ENCODE assay signal across 18 cellular contexts in genomic region chr10:17021661-17022060, GRCh38.
A peak's percentile ranks its signal among the peaks of the same experiment; 100 is the strongest.
DNase-seq lines count a peak whose midpoint lies in the region; ATAC-seq, FAIRE-seq and TF ChIP-seq lines count a peak whose summit lies in the region.
"Had no signal": no experiment of that assay in that cellular context is flagged by ENCODE, and none has a peak within 500 bp of the region (broad histone marks: within the 10 kb centered on the region; RNA-seq: fewer than 3 reads in every experiment).

No MANE protein-coding gene starts in this region.

- no peak overlapping the region for H3K4me3 Mint-ChIP-seq in CD14-positive monocyte
- H3K4me3 Mint-ChIP-seq in central memory CD8-positive, alpha-beta T cell, result no peak overlapping the region
- H3K4me3 Mint-ChIP-seq in mesothelial cell of epicardium, result no peak overlapping the region
- H3K4me3 Mint-ChIP-seq: activated naive CD8-positive, alpha-beta T cell treated with anti-CD3 and anti-CD28 coated beads, Interleukin-2, amount 10 ng/mL, durations not matched to agents 7 days and 5 days; stimulated activated memory B cell treated with anti-CD40 and anti-IgM and Interleukin-4, amounts not matched to agents 10 μg/mL and 1 μg/mL and 100 μg/mL, for 72 hours had no signal

- peak overlapping the region; percentile 5; the same call in 1 of the 2 replicates for H3K4ac ChIP-seq in IMR-90 (ENCODE audit: low read depth, low read length)

- POLR2A ChIA-PET in IMR-90 (lab: Charles Lee; ENCODE audit: unreplicated experiment), result no interaction called here

- no TSS peak for BruUV-seq in IMR-90 (replicated peaks; lab: Mats Ljungman, UMichigan)

- peak overlapping the region; percentile 49; the same call in 1 of the 2 replicates for H2AK5ac ChIP-seq in IMR-90 (ENCODE audit: low read depth, low read length)

- H3K23ac ChIP-seq in IMR-90 (ENCODE audit: low read depth, low read length), result 0 out of 2 replicates have a peak overlapping the region, but pooled peaks have one; percentile 10

- no peak overlapping the region for H3K4me2 ChIP-seq in IMR-90 (ENCODE audit: low read depth, low read length)

- H3K27ac ChIP-seq in IMR-90 (ENCODE audit: insufficient read depth, low read length) (no peak overlapping the region), kidney (ENCODE audit: low read depth in 2 of 2, low read length in 2 of 2) (no peak overlapping the region)

- intact Hi-C loops in CD14-positive monocyte (cut with micrococcal nuclease), result loop anchor here in 1 of 2 donors (2.0 to 10.0 kb wide), 4 partner anchors 53 to 207 kb away; partner anchors contain the start of gene VIM
- intact Hi-C loops in IMR-90 (cut with micrococcal nuclease), result loop anchor here (2.0 kb wide), 1 partner anchor 19 kb away; no protein-coding TSS in a partner anchor
- intact Hi-C loops in kidney (cut with DNase I), result no loop called here

- no peak for TF ChIP-seq POLR2A in IMR-90 (IDR thresholded peaks at IDR 0.05; ENCODE audit: low read depth, low read length)

- 0 out of 3 replicates have a peak overlapping the region, but pooled peaks have one; percentile 47 for H2BK15ac ChIP-seq in IMR-90 (ENCODE audit: low read depth, low read length)

- peak overlapping the region; percentile 56; the same call in 1 of the 2 replicates for H2BK120ac ChIP-seq in IMR-90 (ENCODE audit: low read depth, low read length)

- no peak overlapping the region for H2AK9ac ChIP-seq in IMR-90 (replicated peaks; ENCODE audit: low read depth, low read length, poor library complexity)

- H3K9me3 Mint-ChIP-seq in CD14-positive monocyte (peaks cover 6 to 15% (median 8%) of the 10 kb centered on the region in 7 donors), mesothelial cell of epicardium (peaks cover 11% of the 10 kb centered on the region)
- no peaks in the 10 kb centered on the region for H3K9me3 Mint-ChIP-seq in central memory CD8-positive, alpha-beta T cell

- no peak overlapping the region for H3K18ac ChIP-seq in IMR-90 (ENCODE audit: low read depth, low read length)

- no peak for TF ChIP-seq RAD21 in IMR-90 (IDR thresholded peaks at IDR 0.05; ENCODE audit: low read length)

- ATAC-seq in IMR-90 (ENCODE audit: low read depth), result no peak
- ATAC-seq in central memory CD8-positive, alpha-beta T cell (replicated peaks; ENCODE audit: extremely low read depth, poor library complexity, severe bottlenecking), result no peak
- ATAC-seq in HG03565 (IDR thresholded peaks at IDR 0.05; ENCODE audit: unreplicated experiment), result no peak
- ATAC-seq: stimulated activated memory B cell treated with anti-CD40 and anti-IgM and Interleukin-4, amounts not matched to agents 10 μg/mL and 1 μg/mL and 100 μg/mL, for 72 hours had no signal

- H3K4me3 ChIP-seq in IMR-90 (ENCODE audit: insufficient read depth, low read depth, low read length) (no peak overlapping the region), kidney (ENCODE audit: low read length in 2 of 2) (no peak overlapping the region)
- H3K4me3 ChIP-seq: lung, skin epidermis had no signal

- peaks cover 0 to 5% of the 10 kb centered on the region in 2 donors for H3K36me3 Mint-ChIP-seq in CD14-positive monocyte
- H3K36me3 Mint-ChIP-seq in central memory CD8-positive, alpha-beta T cell (ENCODE audit: insufficient read depth), result peaks cover 12% of the 10 kb centered on the region
- no peaks in the 10 kb centered on the region for H3K36me3 Mint-ChIP-seq in mesothelial cell of epicardium

- H3K27ac Mint-ChIP-seq in CD14-positive monocyte (peak overlapping the region in 5 of 7 donors; percentile 11 to 99 (median 86)), mesothelial cell of epicardium (peak overlapping the region; percentile 79)
- peak overlapping the region; percentile 98 for H3K27ac Mint-ChIP-seq in central memory CD8-positive, alpha-beta T cell (ENCODE audit: low read depth)
- H3K27ac Mint-ChIP-seq: activated naive CD8-positive, alpha-beta T cell treated with anti-CD3 and anti-CD28 coated beads, Interleukin-2, amount 10 ng/mL, durations not matched to agents 7 days and 5 days; stimulated activated memory B cell treated with anti-CD40 and anti-IgM and Interleukin-4, amounts not matched to agents 10 μg/mL and 1 μg/mL and 100 μg/mL, for 72 hours had no signal

- in situ Hi-C loops in IMR-90 (cut with MboI; ENCODE audit: low sequenced_read_pairs), result no loop called here

- H3K4me1 Mint-ChIP-seq in CD14-positive monocyte (peaks cover 46% of the 10 kb centered on the region), mesothelial cell of epicardium (peaks cover 35% of the 10 kb centered on the region)
- H3K4me1 Mint-ChIP-seq in central memory CD8-positive, alpha-beta T cell, result peaks cover 24% of the 10 kb centered on the region

- no peaks in the 10 kb centered on the region for H3K36me3 ChIP-seq in IMR-90 (ENCODE audit: control insufficient read depth, insufficient read depth, low read length)
- H3K36me3 ChIP-seq in kidney (ENCODE audit: control insufficient read depth in 1 of 2, insufficient read depth in 2 of 2, low read length in 2 of 2), result peaks cover 6 to 28% of the 10 kb centered on the region in 2 donors

- peak overlapping the region; percentile 79; the same call in 1 of the 2 replicates for H2BK20ac ChIP-seq in IMR-90 (ENCODE audit: low read depth, low read length)

- H3K27me3 ChIP-seq in IMR-90 (ENCODE audit: control insufficient read depth, insufficient read depth, low read length), result no peaks in the 10 kb centered on the region

- H3K4me1 ChIP-seq in IMR-90 (ENCODE audit: control insufficient read depth, insufficient read depth, low read length) (peaks cover 12% of the 10 kb centered on the region), kidney (ENCODE audit: control insufficient read depth in 1 of 2, insufficient read depth in 1 of 2, low read depth in 1 of 2, low read length in 2 of 2) (peaks cover 0 to under 1% of the 10 kb centered on the region in 2 donors)

- H2BK5ac ChIP-seq in IMR-90 (ENCODE audit: low read depth, low read length, poor library complexity, severe bottlenecking), result no peak overlapping the region

- H4K5ac ChIP-seq in IMR-90 (ENCODE audit: low read depth, low read length), result no peak overlapping the region

- WGBS in IMR-90 (ENCODE audit: extremely low coverage in 2 of 2, insufficient read length in 1 of 2), 2 experiments, result no CpG with 5 or more reads among the region's 5 CpGs

- H3K56ac ChIP-seq in IMR-90 (ENCODE audit: extremely low read depth, insufficient read depth, low read length), result no peak overlapping the region

- no peaks in the 10 kb centered on the region for H4K20me1 ChIP-seq in IMR-90 (ENCODE audit: insufficient read depth, low read length)

- H3K27me3 Mint-ChIP-seq in CD14-positive monocyte (ENCODE audit: low read depth in 3 of 3) (no peaks in the 10 kb centered on the region), mesothelial cell of epicardium (ENCODE audit: low read depth) (no peaks in the 10 kb centered on the region)
- no peaks in the 10 kb centered on the region for H3K27me3 Mint-ChIP-seq in central memory CD8-positive, alpha-beta T cell
- H3K27me3 Mint-ChIP-seq: activated naive CD8-positive, alpha-beta T cell treated with anti-CD3 and anti-CD28 coated beads, Interleukin-2, amount 10 ng/mL, durations not matched to agents 7 days and 5 days; stimulated activated memory B cell treated with anti-CD40 and anti-IgM and Interleukin-4, amounts not matched to agents 10 μg/mL and 1 μg/mL and 100 μg/mL, for 72 hours had no signal

- no peaks in the 10 kb centered on the region for H3K9me3 ChIP-seq in IMR-90 (ENCODE audit: control insufficient read depth, insufficient read depth, low read length)
- no peaks in the 10 kb centered on the region for H3K9me3 ChIP-seq in kidney (ENCODE audit: control insufficient read depth in 1 of 2, low read length in 2 of 2)

- no peak overlapping the region for H3K9ac ChIP-seq in IMR-90 (ENCODE audit: low read depth, low read length)
- no peak overlapping the region for H3K9ac ChIP-seq in kidney (ENCODE audit: low read length in 2 of 2)

- FAIRE-seq in kidney (lab: Jason Lieb, UNC), result no peak

- dilution Hi-C loops in IMR-90 (cut with HindIII; ENCODE audit: low sequenced_read_pairs, unreplicated experiment), result no loop called here

- no peak for DNase-seq in CD14-positive monocyte (ENCODE audit: low spot score)
- DNase-seq in IMR-90, result peak; percentile 25
- DNase-seq in central memory CD8-positive, alpha-beta T cell (ENCODE audit: low spot score in 2 of 2), result peak in 1 of 2 donors; percentile 0
- no peak for DNase-seq in mesothelial cell of epicardium (ENCODE audit: low spot score in 2 of 2, unreplicated experiment in 2 of 2)
- DNase-seq in mesenteric fat pad (ENCODE audit: low spot score), result no peak
- no peak for DNase-seq in kidney
- DNase-seq in NCI-H524 (lab: John Stamatoyannopoulos, UW), result no peak
- DNase-seq: activated CD4-positive, alpha-beta T cell treated with anti-CD3 and anti-CD28 coated beads for 1 hour; activated naive CD8-positive, alpha-beta T cell treated with anti-CD3 and anti-CD28 coated beads, Interleukin-2, amount 10 ng/mL, durations not matched to agents 7 days and 5 days; Calu3; caudate nucleus; effector memory CD4-positive, alpha-beta T cell; GF-D8; T-helper 2 cell had no signal

- TF ChIP-seq CTCF in CD14-positive monocyte (IDR thresholded peaks at IDR 0.05) (no peak), IMR-90 (conservative IDR thresholded peaks at IDR 0.05; ENCODE audit: low read depth, low read length) (no peak), mesothelial cell of epicardium (IDR thresholded peaks at IDR 0.05; ENCODE audit: unreplicated experiment) (no peak), kidney (IDR thresholded peaks at IDR 0.05; ENCODE audit: borderline replicate concordance, extremely low read depth, insufficient read depth) (no peak)

- no peak overlapping the region for H4K91ac ChIP-seq in IMR-90 (ENCODE audit: insufficient read depth, low read depth, low read length)

- CTCF ChIA-PET in IMR-90 (lab: Yijun Ruan, JAX), result no interaction called here

- H3K9me1 ChIP-seq in IMR-90 (ENCODE audit: insufficient read depth, low read length), result peaks cover 6% of the 10 kb centered on the region; the same call in 1 of the 2 replicates

- peak overlapping the region in 1 of 2 experiments; percentile 17; a peak in 1 of 4 replicates for H4K8ac ChIP-seq in IMR-90 (ENCODE audit: low read depth in 2 of 2, low read length in 2 of 2)

- peaks cover 0 to 10% of the 10 kb centered on the region in 2 experiments; a peak in 2 of 4 replicates for H3K79me1 ChIP-seq in IMR-90 (ENCODE audit: low read depth in 1 of 2, low read length in 2 of 2)

- H3K14ac ChIP-seq in IMR-90 (replicated peaks; ENCODE audit: low read depth, low read length), result no peak overlapping the region; the same call in 1 of the 2 replicates

- H2AFZ ChIP-seq in IMR-90 (replicated peaks; ENCODE audit: low read length, poor library complexity), result no peak overlapping the region

TF ChIP-seq in IMR-90, 13 proteins besides CTCF, POLR2A, EP300 and RAD21 (continues in another document):
- no peak for TF ChIP-seq CEBPB (IDR thresholded peaks at IDR 0.05; ENCODE audit: low read depth, low read length)
